In the genomic region with DNA sequence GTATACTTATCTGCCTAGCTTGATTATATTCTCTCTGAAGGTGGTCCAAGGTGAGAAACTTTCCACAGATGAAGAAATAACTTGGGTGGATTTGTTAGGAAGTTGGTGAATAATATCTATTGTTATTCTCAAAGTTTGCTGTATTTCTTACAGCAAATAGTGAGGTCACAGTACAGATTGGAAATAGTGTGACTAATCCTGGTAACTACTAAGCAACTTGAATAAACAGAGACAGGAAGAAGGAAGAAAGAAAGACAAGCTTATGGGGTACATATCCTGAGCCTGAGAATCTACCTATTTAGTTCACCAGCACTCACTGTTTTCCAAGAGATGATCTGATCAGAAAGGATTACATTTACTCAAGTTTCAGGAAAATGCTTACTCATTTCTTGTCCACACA, we compare ENCODE assay signal across 32 cellular contexts.
"Had no signal": no experiment of that assay in that cellular context is flagged by ENCODE, and none has a peak within 500 bp of the region (broad histone marks: within the 10 kb centered on the region; RNA-seq: fewer than 3 reads in every experiment).

No MANE protein-coding gene starts in this region.

- H3K27me3 ChIP-seq: brain microvascular endothelial cell, esophagus squamous epithelium, pancreas, thyroid gland, upper lobe of right lung had no signal

- H3K4me1 Mint-ChIP-seq: naive thymus-derived CD4-positive, alpha-beta T cell; stimulated activated effector memory CD8-positive, alpha-beta T cell treated with anti-CD3 and anti-CD28 coated beads, Interleukin-12 subunit alpha, Interleukin-12 subunit beta, amount 100 ng/mL, for 72 hours had no signal

- H3K27ac Mint-ChIP-seq: activated naive CD4-positive, alpha-beta T cell treated with anti-CD3 and anti-CD28 coated beads, Interleukin-2, amount 50 U/mL, for 72 hours; activated T-cell treated with anti-CD3 and anti-CD28 coated beads, Interleukin-2, amount 50 U/mL, for 72 hours; mesothelial cell of epicardium; naive thymus-derived CD4-positive, alpha-beta T cell; stimulated activated effector memory CD8-positive, alpha-beta T cell treated with anti-CD3 and anti-CD28 coated beads, Interleukin-12 subunit alpha, Interleukin-12 subunit beta, amount 100 ng/mL, for 72 hours; stimulated activated naive CD8-positive, alpha-beta T cell treated with anti-CD3 and anti-CD28 coated beads, Interleukin-15, Interleukin-2, amounts not matched to agents 100 ng/mL and 50 ng/mL, for 24 hours; T-helper 1 cell treated with Interleukin-12 subunit alpha and Interleukin-12 subunit beta and Interleukin-4 antibody, amounts not matched to agents 30 μg/mL and 1 μg/mL, for 36 hours had no signal

- DNase-seq: activated CD4-positive, alpha-beta T cell treated with anti-CD3 and anti-CD28 coated beads for 4 hours; activated CD4-positive, alpha-beta T cell treated with anti-CD3 and anti-CD28 coated beads, Interleukin-2, amount 50 U/mL, for 4 hours; activated naive CD4-positive, alpha-beta T cell; activated T-cell treated with anti-CD3 and anti-CD28 coated beads for 4 hours; activated T-cell treated with anti-CD3 and anti-CD28 coated beads, Interleukin-2, amount 50 U/mL, for 72 hours; anterior cingulate cortex; brain microvascular endothelial cell; central memory CD4-positive, alpha-beta T cell; esophagus squamous epithelium; head of caudate nucleus; hippocampal formation; left cardiac atrium; mammary epithelial cell; naive thymus-derived CD4-positive, alpha-beta T cell; pancreas; retina; stimulated activated CD4-positive, alpha-beta T cell treated with anti-CD3 and anti-CD28 coated beads, Interleukin-4, amount 100 ng/mL, for 24 hours; T-helper 9 cell; thyroid gland; upper lobe of right lung had no signal

- H3K4me1 ChIP-seq: esophagus squamous epithelium, pancreas, prostate gland, thyroid gland, upper lobe of right lung had no signal

- H3K36me3 Mint-ChIP-seq: activated naive CD4-positive, alpha-beta T cell treated with anti-CD3 and anti-CD28 coated beads, Interleukin-2, amount 50 U/mL, for 72 hours; mesothelial cell of epicardium; naive thymus-derived CD4-positive, alpha-beta T cell; stimulated activated effector memory CD8-positive, alpha-beta T cell treated with anti-CD3 and anti-CD28 coated beads, Interleukin-12 subunit alpha, Interleukin-12 subunit beta, amount 100 ng/mL, for 72 hours had no signal

- FAIRE-seq: keratinocyte, pancreas, TTC549 had no signal

- H3K27ac ChIP-seq: brain microvascular endothelial cell, epithelial cell of prostate, esophagus squamous epithelium, pancreas, prostate gland, skin epidermis, thyroid gland, upper lobe of right lung, VCaP had no signal

- H3K27me3 Mint-ChIP-seq: naive thymus-derived CD4-positive, alpha-beta T cell; stimulated activated naive CD8-positive, alpha-beta T cell treated with anti-CD3 and anti-CD28 coated beads, Interleukin-15, Interleukin-2, amounts not matched to agents 100 ng/mL and 50 ng/mL, for 24 hours had no signal

- H3K4me3 Mint-ChIP-seq: activated T-cell treated with anti-CD3 and anti-CD28 coated beads, Interleukin-2, amount 50 U/mL, for 72 hours; mesothelial cell of epicardium; naive thymus-derived CD4-positive, alpha-beta T cell; stimulated activated effector memory CD8-positive, alpha-beta T cell treated with anti-CD3 and anti-CD28 coated beads, Interleukin-12 subunit alpha, Interleukin-12 subunit beta, amount 100 ng/mL, for 72 hours; stimulated activated naive CD8-positive, alpha-beta T cell treated with anti-CD3 and anti-CD28 coated beads, Interleukin-15, Interleukin-2, amounts not matched to agents 100 ng/mL and 50 ng/mL, for 24 hours; T-helper 1 cell treated with Interleukin-12 subunit alpha and Interleukin-12 subunit beta and Interleukin-4 antibody, amounts not matched to agents 30 μg/mL and 1 μg/mL, for 36 hours had no signal

- H3K4me3 ChIP-seq: esophagus squamous epithelium, pancreas, prostate gland, skin epidermis, thyroid gland, upper lobe of right lung had no signal

- H3K36me3 ChIP-seq: brain microvascular endothelial cell, esophagus squamous epithelium, pancreas, prostate gland, thyroid gland, upper lobe of right lung had no signal

- H3K9me3 ChIP-seq: pancreas, prostate gland, thyroid gland, upper lobe of right lung had no signal

- ATAC-seq: activated naive CD4-positive, alpha-beta T cell treated with anti-CD3 and anti-CD28 coated beads, Interleukin-2, amount 50 U/mL, for 72 hours; activated T-cell treated with anti-CD3 and anti-CD28 coated beads, Interleukin-2, amount 50 U/mL, for 72 hours; left cardiac atrium; naive thymus-derived CD4-positive, alpha-beta T cell; pancreas; sciatic nerve; stimulated activated effector memory CD8-positive, alpha-beta T cell treated with anti-CD3 and anti-CD28 coated beads, Interleukin-12 subunit alpha, Interleukin-12 subunit beta, amount 100 ng/mL, for 72 hours; upper lobe of right lung had no signal

- H3K9me3 Mint-ChIP-seq: activated naive CD4-positive, alpha-beta T cell treated with anti-CD3 and anti-CD28 coated beads, Interleukin-2, amount 50 U/mL, for 72 hours; stimulated activated naive CD8-positive, alpha-beta T cell treated with anti-CD3 and anti-CD28 coated beads, Interleukin-15, Interleukin-2, amounts not matched to agents 100 ng/mL and 50 ng/mL, for 24 hours had no signal
